ENCODE assay signal across 8 cellular contexts in the genomic region with DNA sequence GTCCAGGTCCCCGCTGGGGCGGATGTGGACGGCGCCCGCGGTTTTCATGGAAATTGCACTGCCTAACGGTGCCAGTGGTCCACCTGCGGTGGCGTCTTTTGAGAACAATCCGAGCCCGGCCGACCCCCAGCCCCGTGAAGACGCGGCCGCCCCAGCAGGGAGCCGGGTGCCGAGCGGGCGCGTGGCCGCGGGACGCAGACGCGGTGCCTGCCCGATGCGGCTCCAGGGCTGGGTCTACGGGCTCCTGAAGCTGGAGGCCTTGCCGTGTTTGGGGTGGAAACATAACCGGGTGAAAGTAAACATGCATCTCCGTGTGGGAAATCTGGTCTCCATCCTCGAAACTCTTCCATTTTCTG. TPM values are rescaled to one million over a fixed set of nuclear protein-coding genes. Genes with fewer than 3 reads are reported as not detected.
A peak's percentile ranks its signal among the peaks of the same experiment; 100 is the strongest.
DNase-seq lines count a peak whose midpoint lies in the region; ATAC-seq and TF ChIP-seq lines count a peak whose summit lies in the region.

No MANE protein-coding gene starts in this region.

- peak overlapping the region; percentile 66 to 71 for H3K27ac ChIP-seq in prostate gland

- H3K27ac Mint-ChIP-seq in activated CD4-positive, alpha-beta memory T cell treated with anti-CD3 and anti-CD28 coated beads for 36 hours: peak overlapping the region; percentile 86

- H3K4me3 ChIP-seq in foreskin fibroblast (ENCODE audit: low read depth in 1 of 2, low read length in 2 of 2) (peak overlapping the region; percentile 76 to 86), prostate gland (peak overlapping the region; percentile 69 to 70)

- TF ChIP-seq POLR2A in prostate gland (IDR thresholded peaks at IDR 0.05): no peak

- H3K27me3 ChIP-seq in prostate gland (replicated peaks; ENCODE audit: insufficient read depth): no peaks in the 10 kb centered on the region

- TF ChIP-seq CTCF in foreskin fibroblast (IDR thresholded peaks at IDR 0.05; ENCODE audit: low read depth, low read length) (no peak), prostate gland (IDR thresholded peaks at IDR 0.05) (no peak)

- no peaks in the 10 kb centered on the region for H3K9me3 ChIP-seq in prostate gland

- intact Hi-C loops in activated CD4-positive, alpha-beta memory T cell treated with anti-CD3 and anti-CD28 coated beads for 36 hours (cut with micrococcal nuclease): no loop called here
- intact Hi-C loops in prostate gland (cut with DNase I): no loop called here

- POLR2A ChIA-PET in activated CD4-positive, alpha-beta memory T cell treated with anti-CD3 and anti-CD28 coated beads for 36 hours (lab: Charles Lee): interaction anchor here (1.5 to 3.3 kb wide), 4 partner anchors 9 to 34 kb away, joined by 5 to 22 read pairs (median 14); no protein-coding TSS in a partner anchor

- no peaks in the 10 kb centered on the region for H3K27me3 Mint-ChIP-seq in activated CD4-positive, alpha-beta memory T cell treated with anti-CD3 and anti-CD28 coated beads for 36 hours

- peaks cover 4% of the 10 kb centered on the region for H3K36me3 Mint-ChIP-seq in activated CD4-positive, alpha-beta memory T cell treated with anti-CD3 and anti-CD28 coated beads for 36 hours

- H3K9me3 Mint-ChIP-seq in activated CD4-positive, alpha-beta memory T cell treated with anti-CD3 and anti-CD28 coated beads for 36 hours: peaks cover 3% of the 10 kb centered on the region

- no peaks in the 10 kb centered on the region for H3K36me3 ChIP-seq in prostate gland

- H3K4me1 Mint-ChIP-seq in activated CD4-positive, alpha-beta memory T cell treated with anti-CD3 and anti-CD28 coated beads for 36 hours (ENCODE audit: low read depth): peaks cover 44% of the 10 kb centered on the region

- CTCF ChIA-PET in activated CD4-positive, alpha-beta memory T cell treated with anti-CD3 and anti-CD28 coated beads for 36 hours (lab: Charles Lee): interaction anchor here (3.9 kb wide), 1 partner anchor 20 kb away, joined by 20 read pairs; no protein-coding TSS in a partner anchor

- ATAC-seq in GM18861 (IDR thresholded peaks at IDR 0.05; ENCODE audit: unreplicated experiment) (peak; percentile 19), HG03097 (IDR thresholded peaks at IDR 0.05; ENCODE audit: low FRiP score, unreplicated experiment) (peak; percentile 21)

- DNase-seq in AG08395 (ENCODE audit: low spot score) (peak; percentile 53), foreskin fibroblast (peak in 1 of 2 donors; percentile 48), prostate gland (ENCODE audit: low spot score) (no peak), cerebellar nuclear complex (lab: John Stamatoyannopoulos, UW) (no peak), SIG-M5 (lab: John Stamatoyannopoulos, UW) (no peak)
- DNase-seq in activated CD4-positive, alpha-beta memory T cell treated with anti-CD3 and anti-CD28 coated beads for 36 hours: peak; percentile 52

- H3K4me3 Mint-ChIP-seq in activated CD4-positive, alpha-beta memory T cell treated with anti-CD3 and anti-CD28 coated beads for 36 hours: peak overlapping the region; percentile 89

- no peaks in the 10 kb centered on the region for H3K4me1 ChIP-seq in prostate gland (replicated peaks)

- WGBS in prostate gland: under 1% methylated on average over 18 of the region's 33 CpGs

RNA-seq across cellular contexts. Expression of a gene that starts 0.5 kb away (rescaled TPM):
- total RNA-seq in activated CD4-positive, alpha-beta memory T cell treated with anti-CD3 and anti-CD28 coated beads for 36 hours: 10 to 100 TPM; 40.7 to 42.0 TPM
- 10 to 100 TPM; 12.9 to 49.8 TPM for total RNA-seq in prostate gland

Comparison
In these comparisons a context has a peak if more than half of its experiments do, and no peak if none do; other contexts are left out.
1. DNase-seq: peak in AG08395 (single experiment) and activated CD4-positive, alpha-beta memory T cell treated with anti-CD3 and anti-CD28 coated beads for 36 hours (single experiment); none in prostate gland (single experiment), cerebellar nuclear complex (0 of 2) and SIG-M5 (single experiment).